ENCODE assay signal across 8 cellular contexts in the genomic region with DNA sequence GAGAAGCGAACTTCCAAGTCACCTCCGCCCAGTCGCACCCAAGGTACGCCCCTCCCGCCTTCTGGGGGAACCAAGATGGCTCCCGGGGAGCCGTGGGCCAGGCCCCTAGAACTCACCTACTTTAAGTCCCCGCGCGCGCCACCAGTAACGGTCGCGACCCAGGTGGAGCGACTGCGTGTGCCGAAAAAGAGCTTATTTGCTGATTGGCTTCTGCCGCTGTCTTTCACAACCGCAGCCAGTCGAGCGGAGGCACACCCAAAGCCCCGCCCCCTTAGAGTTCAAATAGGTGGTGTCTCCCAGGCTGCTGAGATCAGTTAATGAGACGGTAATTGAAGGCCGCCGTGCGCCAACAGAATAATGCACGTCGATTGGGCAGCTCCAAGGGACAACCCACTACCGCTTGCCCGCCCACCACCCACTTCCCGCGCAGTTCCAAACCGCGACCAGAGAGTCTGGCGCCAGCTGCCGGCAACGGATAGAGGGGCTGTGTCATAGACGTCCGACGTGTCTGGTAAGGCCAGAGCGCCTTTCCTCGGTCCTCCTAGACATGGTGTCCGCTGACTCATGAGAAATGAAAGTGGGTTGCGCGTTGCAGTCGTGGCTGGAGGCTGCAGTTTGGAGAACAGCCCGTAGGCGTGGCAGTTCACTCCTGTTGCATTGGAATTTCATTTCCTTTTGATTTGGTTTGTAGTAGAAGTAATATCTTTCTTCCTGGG. TPM values are rescaled to one million over a fixed set of nuclear protein-coding genes. Genes with fewer than 3 reads are reported as not detected.
DNase-seq lines count a peak whose midpoint lies in the region; ATAC-seq and TF ChIP-seq lines count a peak whose summit lies in the region.

A gene with protein sequence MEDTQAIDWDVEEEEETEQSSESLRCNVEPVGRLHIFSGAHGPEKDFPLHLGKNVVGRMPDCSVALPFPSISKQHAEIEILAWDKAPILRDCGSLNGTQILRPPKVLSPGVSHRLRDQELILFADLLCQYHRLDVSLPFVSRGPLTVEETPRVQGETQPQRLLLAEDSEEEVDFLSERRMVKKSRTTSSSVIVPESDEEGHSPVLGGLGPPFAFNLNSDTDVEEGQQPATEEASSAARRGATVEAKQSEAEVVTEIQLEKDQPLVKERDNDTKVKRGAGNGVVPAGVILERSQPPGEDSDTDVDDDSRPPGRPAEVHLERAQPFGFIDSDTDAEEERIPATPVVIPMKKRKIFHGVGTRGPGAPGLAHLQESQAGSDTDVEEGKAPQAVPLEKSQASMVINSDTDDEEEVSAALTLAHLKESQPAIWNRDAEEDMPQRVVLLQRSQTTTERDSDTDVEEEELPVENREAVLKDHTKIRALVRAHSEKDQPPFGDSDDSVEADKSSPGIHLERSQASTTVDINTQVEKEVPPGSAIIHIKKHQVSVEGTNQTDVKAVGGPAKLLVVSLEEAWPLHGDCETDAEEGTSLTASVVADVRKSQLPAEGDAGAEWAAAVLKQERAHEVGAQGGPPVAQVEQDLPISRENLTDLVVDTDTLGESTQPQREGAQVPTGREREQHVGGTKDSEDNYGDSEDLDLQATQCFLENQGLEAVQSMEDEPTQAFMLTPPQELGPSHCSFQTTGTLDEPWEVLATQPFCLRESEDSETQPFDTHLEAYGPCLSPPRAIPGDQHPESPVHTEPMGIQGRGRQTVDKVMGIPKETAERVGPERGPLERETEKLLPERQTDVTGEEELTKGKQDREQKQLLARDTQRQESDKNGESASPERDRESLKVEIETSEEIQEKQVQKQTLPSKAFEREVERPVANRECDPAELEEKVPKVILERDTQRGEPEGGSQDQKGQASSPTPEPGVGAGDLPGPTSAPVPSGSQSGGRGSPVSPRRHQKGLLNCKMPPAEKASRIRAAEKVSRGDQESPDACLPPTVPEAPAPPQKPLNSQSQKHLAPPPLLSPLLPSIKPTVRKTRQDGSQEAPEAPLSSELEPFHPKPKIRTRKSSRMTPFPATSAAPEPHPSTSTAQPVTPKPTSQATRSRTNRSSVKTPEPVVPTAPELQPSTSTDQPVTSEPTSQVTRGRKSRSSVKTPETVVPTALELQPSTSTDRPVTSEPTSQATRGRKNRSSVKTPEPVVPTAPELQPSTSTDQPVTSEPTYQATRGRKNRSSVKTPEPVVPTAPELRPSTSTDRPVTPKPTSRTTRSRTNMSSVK (N-terminal part only) (minus strand): TSS at position 153 of the 716 bp plus-strand sequence. CDS start 2,106 bp downstream, outside the sequence.

- peak; percentile 31 for TF ChIP-seq CTCF in AG04449 (IDR thresholded peaks at IDR 0.05; ENCODE audit: insufficient read depth, low read length, missing control alignments)
- no peak; the same call in 1 of the 2 replicates for TF ChIP-seq CTCF in VCaP (conservative IDR thresholded peaks at IDR 0.05)
- TF ChIP-seq CTCF in breast epithelium (IDR thresholded peaks at IDR 0.05), result peak; percentile 36 to 48 (median 42)

- H3K4me1 ChIP-seq in breast epithelium (peaks cover 0 to 14% of the 10 kb centered on the region in 2 donors), skeletal muscle tissue (ENCODE audit: control insufficient read depth in 3 of 3, insufficient read depth in 3 of 3, low read length in 3 of 3) (peaks cover 14 to 22% (median 19%) of the 10 kb centered on the region in 3 donors)

- H3K27me3 ChIP-seq in breast epithelium, result no peaks in the 10 kb centered on the region
- no peaks in the 10 kb centered on the region for H3K27me3 ChIP-seq in skeletal muscle tissue (ENCODE audit: control insufficient read depth in 3 of 3, insufficient read depth in 3 of 3, low read length in 3 of 3)

- H3K36me3 ChIP-seq in breast epithelium (peaks cover 9% of the 10 kb centered on the region), skeletal muscle tissue (ENCODE audit: control insufficient read depth in 3 of 3, insufficient read depth in 3 of 3, low read length in 3 of 3) (peaks cover 23 to 28% (median 24%) of the 10 kb centered on the region in 3 donors)

- DNase-seq in AG04449 (ENCODE audit: low read depth, low spot score) (peak; percentile 100), NCI-H2196 treated with DMSO at 0.1 percent for 48 hours (lab: John Stamatoyannopoulos, UW; ENCODE audit: unreplicated experiment) (peak; percentile 99), breast epithelium (ENCODE audit: low spot score in 2 of 2) (peak; percentile 99 to 100)

- intact Hi-C loops in breast epithelium (cut with DNase I; ENCODE audit: low total_unique reads), result no loop called here

- TF ChIP-seq POLR2A in breast epithelium (IDR thresholded peaks at IDR 0.05), result no peak

- H3K9me3 ChIP-seq in breast epithelium (no peaks in the 10 kb centered on the region), iPS-18c (ENCODE audit: control insufficient read depth, insufficient read depth, low read length) (no peaks in the 10 kb centered on the region), skeletal muscle tissue (ENCODE audit: control insufficient read depth in 3 of 3, low read length in 3 of 3) (no peaks in the 10 kb centered on the region)

- H3K27ac ChIP-seq in VCaP (peak within 1 kb of the TSS; percentile 89), breast epithelium (peak within 1 kb of the TSS; percentile 93 to 96), skeletal muscle tissue (ENCODE audit: low read depth, low read length) (peak within 1 kb of the TSS; percentile 96)

- peak within 1 kb of the TSS; percentile 71 for H3K4me3 ChIP-seq in AG04449 (ENCODE audit: low read depth, low read length)
- H3K4me3 ChIP-seq in breast epithelium, result peak within 1 kb of the TSS; percentile 55 to 86 (median 65)
- H3K4me3 ChIP-seq in iPS-18c (ENCODE audit: insufficient read depth, low read depth, low read length), result peak within 1 kb of the TSS; percentile 67
- H3K4me3 ChIP-seq in skeletal muscle tissue (ENCODE audit: low read length in 3 of 3), result peak within 1 kb of the TSS; percentile 88 to 93 (median 90)

- ATAC-seq in GM18870 (IDR thresholded peaks at IDR 0.05; ENCODE audit: unreplicated experiment) (peak; percentile 72), HG03135 (IDR thresholded peaks at IDR 0.05; ENCODE audit: unreplicated experiment) (peak; percentile 73)

- CTCF ChIA-PET in AG04449 (lab: Yijun Ruan, JAX), result interaction anchor here (0.7 to 18.8 kb wide), 5 partner anchors 10 to 162 kb away, joined by 3 to 504 read pairs (median 4); a partner anchor contains a TSS

- H3K9ac ChIP-seq in skeletal muscle tissue (ENCODE audit: low read depth in 1 of 3, low read length in 3 of 3), result peak within 1 kb of the TSS; percentile 83 to 90 (median 87)

- POLR2A ChIA-PET in AG04449 (lab: Yijun Ruan, JAX), result interaction anchor here (0.6 to 1.5 kb wide), 16 partner anchors 10 to 369 kb away, joined by 3 to 10 read pairs (median 4); a partner anchor contains a TSS

RNA-seq across cellular contexts. Expression of the gene that starts here (rescaled TPM):
- total RNA-seq in breast epithelium, result 10 to 100 TPM in 2 of 3 donors, 1 to 10 TPM in 1; 8.5 to 14.9 (median 13.4) TPM
- total RNA-seq in skeletal muscle tissue, result 5.2 TPM

Comparison
In these comparisons a context has a peak if more than half of its experiments do, and no peak if none do; other contexts are left out.
1. Peak in every context shown above with its lines: DNase-seq, ATAC-seq, H3K4me3 ChIP-seq and H3K27ac ChIP-seq.